ENCODE assay signal across 8 cellular contexts in genomic region chr12:125214289-125214688, GRCh38. TPM values are rescaled to one million over a fixed set of nuclear protein-coding genes. Genes with fewer than 3 reads are reported as not detected.
"Had no signal": no experiment of that assay in that cellular context is flagged by ENCODE, and none has a peak within 500 bp of the region (broad histone marks: within the 10 kb centered on the region; RNA-seq: fewer than 3 reads in every experiment).

No MANE protein-coding gene starts in this region.

- H3K9me3 Mint-ChIP-seq: GM23338 had no signal

- H3K9me3 ChIP-seq: HAP-1 had no signal

- ATAC-seq: GM23338 had no signal

- H3K36me3 Mint-ChIP-seq: IgD-negative memory B cell had no signal

- H3K4me1 Mint-ChIP-seq: IgD-negative memory B cell had no signal

- H2AFZ ChIP-seq: GM23338 had no signal

- H3K4me3 Mint-ChIP-seq: GM23338, IgD-negative memory B cell had no signal

- H3K4me1 ChIP-seq: HAP-1 had no signal

- H3K4me3 ChIP-seq: GM23338, HAP-1 had no signal

- DNase-seq: H7, Karpas-422, KBM-7 had no signal

- FAIRE-seq: HTR-8/SVneo had no signal

- H3K36me3 ChIP-seq: HAP-1 had no signal

- H3K27ac ChIP-seq: KMS-11 had no signal

- H3K9ac ChIP-seq: KMS-11 had no signal

- H3K27ac Mint-ChIP-seq: GM23338, IgD-negative memory B cell had no signal

- H3K4me2 ChIP-seq: GM23338, KMS-11 had no signal

RNA-seq across cellular contexts. Expression of gene TMEM132B, which starts 28.1 kb away (rescaled TPM):
- polyA plus RNA-seq: IgD-negative memory B cell had no signal
